In genomic region chr6:43059168-43060033, GRCh38 we compare ENCODE assay signal across 8 cellular contexts. TPM values are rescaled to one million over a fixed set of nuclear protein-coding genes. Genes with fewer than 3 reads are reported as not detected.
DNase-seq lines count a peak whose midpoint lies in the region; ATAC-seq and TF ChIP-seq lines count a peak whose summit lies in the region.

Gene KLC4, plus strand, starts transcription at chr6:43059631. Its CDS starts 1,705 bp downstream, at chr6:43061336.
Gene MRPL2, minus strand, starts transcription at chr6:43059434. Its CDS starts 53 bp downstream, at chr6:43059381.

- ATAC-seq in GM19395 (IDR thresholded peaks at IDR 0.05; ENCODE audit: unreplicated experiment) (peak; percentile 89), HG03565 (IDR thresholded peaks at IDR 0.05; ENCODE audit: unreplicated experiment) (peak; percentile 81)

- H3K27ac ChIP-seq in C4-2B (peak within 1 kb of the TSS; percentile 82), dorsolateral prefrontal cortex (peak within 1 kb of the TSS in 58 of 59 donors; percentile 31 to 96 (median 87)), liver (ENCODE audit: low read depth in 1 of 2, low read length in 2 of 2) (peak within 1 kb of the TSS; percentile 83 to 89)

- H3K4me3 ChIP-seq in dorsolateral prefrontal cortex, result peak within 1 kb of the TSS; percentile 61 to 100 (median 92)
- H3K4me3 ChIP-seq in liver (ENCODE audit: low read depth in 1 of 3, low read length in 3 of 3), result peak within 1 kb of the TSS; percentile 91 to 97 (median 92)

- peak within 1 kb of the TSS; percentile 91 to 92 for H3K9ac ChIP-seq in liver (ENCODE audit: low read depth in 1 of 2, low read length in 2 of 2)

- intact Hi-C loops in dorsolateral prefrontal cortex (cut with DNase I), result loop anchor here (1.0 to 10.0 kb wide), 4 partner anchors 45 to 155 kb away; partner anchors contain the start of genes SRF (in 2 of the 2) and KLHDC3 (in 1 of the 2)

- no peaks in the 10 kb centered on the region for H3K9me3 ChIP-seq in liver (ENCODE audit: control insufficient read depth in 4 of 4, low read length in 3 of 4)

- TF ChIP-seq RAD21 in liver (IDR thresholded peaks at IDR 0.05), result peak in 1 of 2 donors; percentile 12

- under 1% methylated on average over 64 of the region's 64 CpGs for WGBS in liver

- peak; percentile 98 for DNase-seq in NCI-H774 (lab: John Stamatoyannopoulos, UW)
- peak; percentile 98 for DNase-seq in activated CD4-positive, alpha-beta T cell treated with anti-CD3 and anti-CD28 coated beads, Interleukin-2, amount 50 U/mL, for 48 hours
- DNase-seq in dorsolateral prefrontal cortex, result peak; percentile 98 to 100 (median 100)
- peak; percentile 97 for DNase-seq in stimulated activated CD4-positive, alpha-beta T cell treated with anti-CD3 and anti-CD28 coated beads, Interleukin-4, amount 100 ng/mL, for 24 hours

- H3K27me3 ChIP-seq in dorsolateral prefrontal cortex (no peaks in the 10 kb centered on the region), liver (ENCODE audit: control insufficient read depth in 4 of 4, insufficient read depth in 4 of 4, low read length in 3 of 4) (no peaks in the 10 kb centered on the region)

- peaks cover 0 to 43% (median 33%) of the 10 kb centered on the region in 4 donors for H3K4me1 ChIP-seq in liver (ENCODE audit: control insufficient read depth in 4 of 4, insufficient read depth in 4 of 4, low read length in 3 of 4)

- peaks cover 2 to 21% (median 12%) of the 10 kb centered on the region in 4 donors for H3K36me3 ChIP-seq in liver (ENCODE audit: control insufficient read depth in 4 of 4, insufficient read depth in 3 of 4, low read depth in 1 of 4, low read length in 3 of 4)

- TF ChIP-seq CTCF in C4-2B (conservative IDR thresholded peaks at IDR 0.05) (no peak), dorsolateral prefrontal cortex (IDR thresholded peaks at IDR 0.05 in 54 of 56, conservative IDR thresholded peaks at IDR 0.05 in 2 of 56; ENCODE audit: low read depth in 1 of 56, partially characterized antibody in 56 of 56) (peak in 8 of 56 donors; percentile 5 to 34 (median 16)), liver (IDR thresholded peaks at IDR 0.05; ENCODE audit: low read depth, low read length, missing input control) (no peak)

TF ChIP-seq in liver, 16 proteins besides CTCF, POLR2A, EP300 and RAD21:
- TF ChIP-seq ZBTB33 (IDR thresholded peaks at IDR 0.05) (peak; percentile 81), FOXA1 (IDR thresholded peaks at IDR 0.05) (no peak), HNF4A (conservative IDR thresholded peaks at IDR 0.05) (peak; percentile 88 to 89), NR2F2 (IDR thresholded peaks at IDR 0.05) (peak; percentile 66), REST (IDR thresholded peaks at IDR 0.05) (peak; percentile 19), HNF4G (IDR thresholded peaks at IDR 0.05) (peak; percentile 64), RXRA (IDR thresholded peaks at IDR 0.05) (peak; percentile 35 to 53), TAF1 (conservative IDR thresholded peaks at IDR 0.05) (no peak), YY1 (IDR thresholded peaks at IDR 0.05) (peak; percentile 99), JUND (IDR thresholded peaks at IDR 0.05) (peak in 1 of 2 donors; percentile 11), SP1 (IDR thresholded peaks at IDR 0.05) (peak; percentile 75), FOXA2 (IDR thresholded peaks at IDR 0.05) (no peak), EGR1 (IDR thresholded peaks at IDR 0.05; ENCODE audit: low read depth in 2 of 2) (peak; percentile 77 to 80), GABPA (IDR thresholded peaks at IDR 0.05 in 1 of 2, conservative IDR thresholded peaks at IDR 0.05 in 1 of 2) (peak in 1 of 2 donors; percentile 75)
- TF ChIP-seq, protein P1, sequence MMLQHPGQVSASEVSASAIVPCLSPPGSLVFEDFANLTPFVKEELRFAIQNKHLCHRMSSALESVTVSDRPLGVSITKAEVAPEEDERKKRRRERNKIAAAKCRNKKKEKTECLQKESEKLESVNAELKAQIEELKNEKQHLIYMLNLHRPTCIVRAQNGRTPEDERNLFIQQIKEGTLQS (IDR thresholded peaks at IDR 0.05), result no peak
- TF ChIP-seq, protein P2, sequence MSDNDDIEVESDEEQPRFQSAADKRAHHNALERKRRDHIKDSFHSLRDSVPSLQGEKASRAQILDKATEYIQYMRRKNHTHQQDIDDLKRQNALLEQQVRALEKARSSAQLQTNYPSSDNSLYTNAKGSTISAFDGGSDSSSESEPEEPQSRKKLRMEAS (IDR thresholded peaks at IDR 0.05), result peak; percentile 90

RNA-seq across cellular contexts. Expression of gene KLC4, which starts in this region (rescaled TPM):
- total RNA-seq in dorsolateral prefrontal cortex, result 10 to 100 TPM; 39.5 to 88.4 (median 59.1) TPM
- 10 to 100 TPM; 33.2 to 97.0 TPM for total RNA-seq in liver
- 10 to 100 TPM; 44.4 to 47.4 TPM for polyA plus RNA-seq in liver

RNA-seq across cellular contexts. Expression of gene MRPL2, which starts in this region (rescaled TPM):
- total RNA-seq in dorsolateral prefrontal cortex (10 to 100 TPM; 30.1 to 96.7 (median 58.0) TPM), liver (10 to 100 TPM; 19.6 to 23.8 TPM)
- 10 to 100 TPM; 65.6 to 73.9 TPM for polyA plus RNA-seq in liver

Comparison
In these comparisons a context has a peak if more than half of its experiments do, and no peak if none do; other contexts are left out.
1. Peak in every context shown above with its lines: DNase-seq, ATAC-seq, H3K4me3 ChIP-seq and H3K27ac ChIP-seq.